In genomic region chr18:11850821-11851155, GRCh38 we compare ENCODE assay signal across 8 cellular contexts. TPM values are rescaled to one million over a fixed set of nuclear protein-coding genes. Genes with fewer than 3 reads are reported as not detected.
DNase-seq lines count a peak whose midpoint lies in the region; ATAC-seq, FAIRE-seq and TF ChIP-seq lines count a peak whose summit lies in the region.

No MANE protein-coding gene starts in this region.

- peaks cover 15% of the 10 kb centered on the region for H3K4me1 ChIP-seq in HAP-1

- H3K4me3 ChIP-seq in HAP-1: peak overlapping the region; percentile 63

- TF ChIP-seq CTCF in brain (conservative IDR thresholded peaks at IDR 0.05): no peak

- no peaks in the 10 kb centered on the region for H3K9me3 ChIP-seq in HAP-1

- no peak for FAIRE-seq in H54 (lab: Jason Lieb, UNC)

- in situ Hi-C loops in HAP-1 (cut with MboI; ENCODE audit: low sequenced_read_pairs): no loop called here

- H3K27me3 ChIP-seq in HAP-1 (ENCODE audit: low read depth): no peaks in the 10 kb centered on the region

- H3K4me1 Mint-ChIP-seq in brain: peaks cover 62% of the 10 kb centered on the region

- H3K4me3 Mint-ChIP-seq in brain: peak overlapping the region; percentile 99 to 100 (median 100)

- H3K9me3 Mint-ChIP-seq in brain: no peaks in the 10 kb centered on the region

- no peak for TF ChIP-seq POLR2A in H54 (IDR thresholded peaks at IDR 0.05; ENCODE audit: low read depth, low read length)

- DNase-seq in HAP-1 (ENCODE audit: low spot score in 2 of 2) (peak in 1 of 2 experiments; percentile 12), NAMALWA (ENCODE audit: low spot score) (peak; percentile 86), kidney glomerular epithelial cell (lab: John Stamatoyannopoulos, UW) (peak; percentile 82), stromal cell of bone marrow (ENCODE audit: low read depth) (peak; percentile 81), H54 (ENCODE audit: insufficient read length, low spot score) (no peak), activated gamma-delta T cell treated with Interleukin-2 at 50 U/mL for 16 hours (no peak)

- ATAC-seq in GM18499 (IDR thresholded peaks at IDR 0.05; ENCODE audit: insufficient read depth, unreplicated experiment): peak; percentile 22

- H3K27me3 Mint-ChIP-seq in brain: peaks cover 7% of the 10 kb centered on the region

- H3K36me3 Mint-ChIP-seq in brain: peaks cover 12% of the 10 kb centered on the region

- H3K36me3 ChIP-seq in HAP-1 (replicated peaks): no peaks in the 10 kb centered on the region

- peak overlapping the region; percentile 98 to 100 (median 99) for H3K27ac Mint-ChIP-seq in brain

RNA-seq across cellular contexts. Expression of gene CHMP1B, which starts 0.4 kb away (rescaled TPM):
- polyA plus RNA-seq in brain (ENCODE audit: insufficient read depth, low read depth, low replicate concordance): 46.9 TPM

RNA-seq across cellular contexts. Expression of gene MPPE1, which starts 57.3 kb away (rescaled TPM):
- 18.3 TPM for polyA plus RNA-seq in brain (ENCODE audit: insufficient read depth, low read depth, low replicate concordance)

Comparison
In these comparisons a context has a peak if more than half of its experiments do, and no peak if none do; other contexts are left out.
1. DNase-seq: peak in NAMALWA (single experiment), kidney glomerular epithelial cell (single experiment) and stromal cell of bone marrow (single experiment); none in H54 (single experiment) and activated gamma-delta T cell treated with Interleukin-2 at 50 U/mL for 16 hours (single experiment).